ENCODE assay signal across 8 cellular contexts in the genomic region with DNA sequence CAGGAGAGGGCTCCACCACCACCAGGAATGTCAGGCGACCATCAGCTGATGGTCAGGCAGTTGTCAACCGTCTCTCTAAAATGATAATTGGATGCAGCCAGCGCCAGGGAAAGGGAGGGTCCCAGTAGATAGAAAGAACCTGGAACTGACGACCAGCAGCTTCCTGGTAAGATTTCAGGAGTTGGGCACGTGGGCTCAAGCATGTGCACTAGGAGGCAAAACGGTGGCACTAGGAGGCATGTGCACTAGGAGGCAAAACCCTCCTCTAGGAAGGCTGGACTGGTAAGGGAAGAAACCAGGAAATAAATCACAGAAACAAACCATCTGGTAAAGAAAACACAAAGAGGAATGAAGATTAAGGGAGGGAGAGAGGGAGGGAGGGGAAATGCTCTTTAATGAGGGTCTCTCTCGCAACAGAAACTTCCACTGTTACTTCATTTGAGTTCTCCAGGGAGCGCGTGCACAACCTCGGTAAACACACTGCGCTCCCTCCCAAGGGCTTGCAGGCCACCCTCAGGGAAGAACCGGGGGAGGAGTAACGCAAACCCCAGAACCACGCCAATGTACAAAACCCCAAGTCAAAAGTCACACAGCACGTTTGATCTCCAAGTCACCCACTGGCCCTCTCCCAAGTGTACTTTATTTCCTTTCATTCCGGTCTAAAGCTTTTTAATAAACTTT.
A peak's percentile ranks its signal among the peaks of the same experiment; 100 is the strongest.
DNase-seq lines count a peak whose midpoint lies in the region; ATAC-seq and TF ChIP-seq lines count a peak whose summit lies in the region.

No MANE protein-coding gene starts in this region.

- ATAC-seq in heart left ventricle (no peak), left cardiac atrium (no peak), HG02763 (IDR thresholded peaks at IDR 0.05; ENCODE audit: unreplicated experiment) (no peak), GM21526 (IDR thresholded peaks at IDR 0.05; ENCODE audit: low FRiP score, unreplicated experiment) (no peak)

- H3K9me3 ChIP-seq in heart left ventricle = no peaks in the 10 kb centered on the region
- no peaks in the 10 kb centered on the region for H3K9me3 ChIP-seq in duodenal mucosa (ENCODE audit: control insufficient read depth in 1 of 2, low read length in 2 of 2)
- H3K9me3 ChIP-seq in muscle layer of duodenum (ENCODE audit: control insufficient read depth in 1 of 2, low read length in 2 of 2) = no peaks in the 10 kb centered on the region
- H3K9me3 ChIP-seq in uterus = no peaks in the 10 kb centered on the region

- H3K27me3 ChIP-seq in heart left ventricle (no peaks in the 10 kb centered on the region), duodenal mucosa (ENCODE audit: control insufficient read depth in 1 of 2, insufficient read depth in 2 of 2, low read length in 2 of 2) (no peaks in the 10 kb centered on the region), muscle layer of duodenum (ENCODE audit: low read depth, low read length) (no peaks in the 10 kb centered on the region), uterus (no peaks in the 10 kb centered on the region)

- DNase-seq in heart left ventricle (peak in 2 of 5 donors; percentile 40 to 59), left cardiac atrium (no peak), uterus (peak in 1 of 2 donors; percentile 49), SIG-M5 treated with dmso at 0.1 percent for 504 hours (lab: John Stamatoyannopoulos, UW; ENCODE audit: unreplicated experiment) (no peak)

- intact Hi-C loops in heart left ventricle (cut with DNase I) (loop anchor here in 5 of 10 donors (2.0 to 10.0 kb wide), 6 partner anchors 25 to 467 kb away; a partner anchor contains a TSS), left cardiac atrium (cut with DNase I) (no loop called here), uterus (cut with DNase I; ENCODE audit: low total_unique reads) (no loop called here)

- 48 to 55% (median 52%) methylated on average over 16 of the region's 16 CpGs for WGBS in heart left ventricle, 4 donors

- TF ChIP-seq POLR2A in heart left ventricle (IDR thresholded peaks at IDR 0.05) (no peak), uterus (IDR thresholded peaks at IDR 0.05) (no peak)

- H3K36me3 ChIP-seq in heart left ventricle = no peaks in the 10 kb centered on the region
- H3K36me3 ChIP-seq in duodenal mucosa (ENCODE audit: control insufficient read depth in 1 of 2, insufficient read depth in 2 of 2, low read length in 2 of 2) = no peaks in the 10 kb centered on the region
- no peaks in the 10 kb centered on the region for H3K36me3 ChIP-seq in muscle layer of duodenum (ENCODE audit: control insufficient read depth in 1 of 2, insufficient read depth in 2 of 2, low read length in 2 of 2)
- H3K36me3 ChIP-seq in uterus = no peaks in the 10 kb centered on the region

- H3K4me3 ChIP-seq in heart left ventricle (no peak overlapping the region), duodenal mucosa (ENCODE audit: low read depth in 1 of 2, low read length in 2 of 2) (no peak overlapping the region), muscle layer of duodenum (ENCODE audit: low read depth in 1 of 2, low read length in 2 of 2) (peak overlapping the region in 1 of 2 donors; percentile 50), uterus (no peak overlapping the region)

- H3K4me1 ChIP-seq in heart left ventricle (peaks cover 14 to 80% (median 67%) of the 10 kb centered on the region in 12 donors), duodenal mucosa (ENCODE audit: control insufficient read depth in 1 of 2, insufficient read depth in 2 of 2, low read length in 2 of 2) (peaks cover 49% of the 10 kb centered on the region in 2 donors), muscle layer of duodenum (ENCODE audit: control insufficient read depth in 1 of 2, insufficient read depth in 2 of 2, low read length in 2 of 2) (peaks cover 27 to 48% of the 10 kb centered on the region in 2 donors), uterus (peaks cover 13 to 17% of the 10 kb centered on the region in 2 donors)

- TF ChIP-seq CTCF in heart left ventricle (IDR thresholded peaks at IDR 0.05) = no peak
- no peak for TF ChIP-seq CTCF in uterus (IDR thresholded peaks at IDR 0.05)

- H3K27ac ChIP-seq in heart left ventricle (peak overlapping the region; percentile 41 to 92 (median 85)), duodenal mucosa (ENCODE audit: low read depth, low read length) (peak overlapping the region; percentile 35), muscle layer of duodenum (ENCODE audit: low read length) (peak overlapping the region; percentile 91), uterus (peak overlapping the region; percentile 82 to 95)

- peak overlapping the region in 1 of 2 donors; percentile 39 for H3K9ac ChIP-seq in duodenal mucosa (ENCODE audit: low read depth in 1 of 2, low read length in 2 of 2)

Comparison
In these comparisons a context has a peak if more than half of its experiments do, and no peak if none do; other contexts are left out.
1. H3K27ac ChIP-seq: peak in every context shown above with its lines; median percentile 91 in muscle layer of duodenum; 88 in uterus; 85 in heart left ventricle; 35 in duodenal mucosa.